Comparison of ENCODE assay signal across 2 cellular contexts in genomic region chr2:219684721-219685689, GRCh38.
TF ChIP-seq lines count a peak whose summit lies in the region.

No MANE protein-coding gene starts in this region.

TF ChIP-seq in HEK293, 187 proteins besides CTCF, POLR2A, EP300 and RAD21 (continued from another document and continues in another):
- TF ChIP-seq ZNF398 (tag by site-specific recombination; IDR thresholded peaks at IDR 0.05): no peak
- TF ChIP-seq SALL2 (tag by site-specific recombination; IDR thresholded peaks at IDR 0.05; ENCODE audit: borderline replicate concordance): no peak
- TF ChIP-seq PBX3 (CRISPR knock-in tag; IDR thresholded peaks at IDR 0.05): no peak
- TF ChIP-seq HIC1 (tag by site-specific recombination; IDR thresholded peaks at IDR 0.05): no peak
- TF ChIP-seq EGR2 (tag by site-specific recombination; IDR thresholded peaks at IDR 0.05; ENCODE audit: low read depth): 0 out of 2 replicates have a peak, but pooled peaks have one; percentile 29
- TF ChIP-seq, protein P1, sequence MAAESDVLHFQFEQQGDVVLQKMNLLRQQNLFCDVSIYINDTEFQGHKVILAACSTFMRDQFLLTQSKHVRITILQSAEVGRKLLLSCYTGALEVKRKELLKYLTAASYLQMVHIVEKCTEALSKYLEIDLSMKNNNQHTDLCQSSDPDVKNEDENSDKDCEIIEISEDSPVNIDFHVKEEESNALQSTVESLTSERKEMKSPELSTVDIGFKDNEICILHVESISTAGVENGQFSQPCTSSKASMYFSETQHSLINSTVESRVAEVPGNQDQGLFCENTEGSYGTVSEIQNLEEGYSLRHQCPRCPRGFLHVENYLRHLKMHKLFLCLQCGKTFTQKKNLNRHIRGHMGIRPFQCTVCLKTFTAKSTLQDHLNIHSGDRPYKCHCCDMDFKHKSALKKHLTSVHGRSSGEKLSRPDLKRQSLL (tag by site-specific recombination; IDR thresholded peaks at IDR 0.05): no peak
- TF ChIP-seq, protein P2, sequence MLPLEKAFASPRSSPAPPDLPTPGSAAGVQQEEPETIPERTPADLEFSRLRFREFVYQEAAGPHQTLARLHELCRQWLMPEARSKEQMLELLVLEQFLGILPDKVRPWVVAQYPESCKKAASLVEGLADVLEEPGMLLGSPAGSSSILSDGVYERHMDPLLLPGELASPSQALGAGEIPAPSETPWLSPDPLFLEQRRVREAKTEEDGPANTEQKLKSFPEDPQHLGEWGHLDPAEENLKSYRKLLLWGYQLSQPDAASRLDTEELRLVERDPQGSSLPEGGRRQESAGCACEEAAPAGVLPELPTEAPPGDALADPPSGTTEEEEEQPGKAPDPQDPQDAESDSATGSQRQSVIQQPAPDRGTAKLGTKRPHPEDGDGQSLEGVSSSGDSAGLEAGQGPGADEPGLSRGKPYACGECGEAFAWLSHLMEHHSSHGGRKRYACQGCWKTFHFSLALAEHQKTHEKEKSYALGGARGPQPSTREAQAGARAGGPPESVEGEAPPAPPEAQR (tag by site-specific recombination; IDR thresholded peaks at IDR 0.05): no peak
- TF ChIP-seq ZBTB26 (tag by site-specific recombination; optimal IDR thresholded peaks at IDR 0.05): no peak
- no peak for TF ChIP-seq ZNF174 (tag by site-specific recombination; IDR thresholded peaks at IDR 0.05)
- no peak for TF ChIP-seq ZNF707 (tag by site-specific recombination; IDR thresholded peaks at IDR 0.05)
- TF ChIP-seq ZBTB49 (tag by site-specific recombination; IDR thresholded peaks at IDR 0.05; ENCODE audit: low read depth): no peak
- TF ChIP-seq ZNF624 (tag by site-specific recombination; IDR thresholded peaks at IDR 0.05): no peak
- no peak for TF ChIP-seq OVOL3 (tag by site-specific recombination; IDR thresholded peaks at IDR 0.05)
- no peak for TF ChIP-seq ZNF701 (tag by site-specific recombination; IDR thresholded peaks at IDR 0.05)

TF ChIP-seq in WTC11, 78 proteins besides CTCF, POLR2A, EP300 and RAD21 (continued from another document and continues in another):
- no peak for TF ChIP-seq KAT7 (CRISPR knock-in tag; IDR thresholded peaks at IDR 0.05; ENCODE audit: borderline replicate concordance)
- TF ChIP-seq ZNF532 (CRISPR knock-in tag; IDR thresholded peaks at IDR 0.05; ENCODE audit: borderline replicate concordance): no peak
- TF ChIP-seq CREB1 (CRISPR knock-in tag; IDR thresholded peaks at IDR 0.05): 0 out of 2 replicates have a peak, but pooled peaks have one; percentile 33
- TF ChIP-seq SMAD3 (CRISPR knock-in tag; IDR thresholded peaks at IDR 0.05; ENCODE audit: borderline replicate concordance): no peak
- 0 out of 2 replicates have a peak, but pooled peaks have one; percentile 43 for TF ChIP-seq PRRX2 (CRISPR knock-in tag; IDR thresholded peaks at IDR 0.05)
- TF ChIP-seq TEAD1 (CRISPR knock-in tag; IDR thresholded peaks at IDR 0.05): 0 out of 2 replicates have a peak, but pooled peaks have one; percentile 25
- TF ChIP-seq, protein P3, sequence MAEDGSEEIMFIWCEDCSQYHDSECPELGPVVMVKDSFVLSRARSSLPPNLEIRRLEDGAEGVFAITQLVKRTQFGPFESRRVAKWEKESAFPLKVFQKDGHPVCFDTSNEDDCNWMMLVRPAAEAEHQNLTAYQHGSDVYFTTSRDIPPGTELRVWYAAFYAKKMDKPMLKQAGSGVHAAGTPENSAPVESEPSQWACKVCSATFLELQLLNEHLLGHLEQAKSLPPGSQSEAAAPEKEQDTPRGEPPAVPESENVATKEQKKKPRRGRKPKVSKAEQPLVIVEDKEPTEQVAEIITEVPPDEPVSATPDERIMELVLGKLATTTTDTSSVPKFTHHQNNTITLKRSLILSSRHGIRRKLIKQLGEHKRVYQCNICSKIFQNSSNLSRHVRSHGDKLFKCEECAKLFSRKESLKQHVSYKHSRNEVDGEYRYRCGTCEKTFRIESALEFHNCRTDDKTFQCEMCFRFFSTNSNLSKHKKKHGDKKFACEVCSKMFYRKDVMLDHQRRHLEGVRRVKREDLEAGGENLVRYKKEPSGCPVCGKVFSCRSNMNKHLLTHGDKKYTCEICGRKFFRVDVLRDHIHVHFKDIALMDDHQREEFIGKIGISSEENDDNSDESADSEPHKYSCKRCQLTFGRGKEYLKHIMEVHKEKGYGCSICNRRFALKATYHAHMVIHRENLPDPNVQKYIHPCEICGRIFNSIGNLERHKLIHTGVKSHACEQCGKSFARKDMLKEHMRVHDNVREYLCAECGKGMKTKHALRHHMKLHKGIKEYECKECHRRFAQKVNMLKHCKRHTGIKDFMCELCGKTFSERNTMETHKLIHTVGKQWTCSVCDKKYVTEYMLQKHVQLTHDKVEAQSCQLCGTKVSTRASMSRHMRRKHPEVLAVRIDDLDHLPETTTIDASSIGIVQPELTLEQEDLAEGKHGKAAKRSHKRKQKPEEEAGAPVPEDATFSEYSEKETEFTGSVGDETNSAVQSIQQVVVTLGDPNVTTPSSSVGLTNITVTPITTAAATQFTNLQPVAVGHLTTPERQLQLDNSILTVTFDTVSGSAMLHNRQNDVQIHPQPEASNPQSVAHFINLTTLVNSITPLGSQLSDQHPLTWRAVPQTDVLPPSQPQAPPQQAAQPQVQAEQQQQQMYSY (CRISPR knock-in tag; IDR thresholded peaks at IDR 0.05): no peak
- TF ChIP-seq ZNF121 (CRISPR knock-in tag; IDR thresholded peaks at IDR 0.05): no peak
- no peak for TF ChIP-seq NFYB (CRISPR knock-in tag; conservative IDR thresholded peaks at IDR 0.05; ENCODE audit: low read depth)
- 0 out of 2 replicates have a peak, but pooled peaks have one; percentile 42 for TF ChIP-seq FOXK1 (CRISPR knock-in tag; IDR thresholded peaks at IDR 0.05)
- no peak for TF ChIP-seq JUN (CRISPR knock-in tag; IDR thresholded peaks at IDR 0.05)
- TF ChIP-seq NFE2L1 (CRISPR knock-in tag; IDR thresholded peaks at IDR 0.05): no peak
- no peak for TF ChIP-seq GTF2I (CRISPR knock-in tag; conservative IDR thresholded peaks at IDR 0.05)
- no peak for TF ChIP-seq MLX (CRISPR knock-in tag; IDR thresholded peaks at IDR 0.05)
- TF ChIP-seq, protein P4, sequence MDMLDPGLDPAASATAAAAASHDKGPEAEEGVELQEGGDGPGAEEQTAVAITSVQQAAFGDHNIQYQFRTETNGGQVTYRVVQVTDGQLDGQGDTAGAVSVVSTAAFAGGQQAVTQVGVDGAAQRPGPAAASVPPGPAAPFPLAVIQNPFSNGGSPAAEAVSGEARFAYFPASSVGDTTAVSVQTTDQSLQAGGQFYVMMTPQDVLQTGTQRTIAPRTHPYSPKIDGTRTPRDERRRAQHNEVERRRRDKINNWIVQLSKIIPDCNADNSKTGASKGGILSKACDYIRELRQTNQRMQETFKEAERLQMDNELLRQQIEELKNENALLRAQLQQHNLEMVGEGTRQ (CRISPR knock-in tag; IDR thresholded peaks at IDR 0.05): no peak
- no peak for TF ChIP-seq ATF1 (CRISPR knock-in tag; IDR thresholded peaks at IDR 0.05)
- TF ChIP-seq, protein P5, sequence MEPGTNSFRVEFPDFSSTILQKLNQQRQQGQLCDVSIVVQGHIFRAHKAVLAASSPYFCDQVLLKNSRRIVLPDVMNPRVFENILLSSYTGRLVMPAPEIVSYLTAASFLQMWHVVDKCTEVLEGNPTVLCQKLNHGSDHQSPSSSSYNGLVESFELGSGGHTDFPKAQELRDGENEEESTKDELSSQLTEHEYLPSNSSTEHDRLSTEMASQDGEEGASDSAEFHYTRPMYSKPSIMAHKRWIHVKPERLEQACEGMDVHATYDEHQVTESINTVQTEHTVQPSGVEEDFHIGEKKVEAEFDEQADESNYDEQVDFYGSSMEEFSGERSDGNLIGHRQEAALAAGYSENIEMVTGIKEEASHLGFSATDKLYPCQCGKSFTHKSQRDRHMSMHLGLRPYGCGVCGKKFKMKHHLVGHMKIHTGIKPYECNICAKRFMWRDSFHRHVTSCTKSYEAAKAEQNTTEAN (CRISPR knock-in tag; IDR thresholded peaks at IDR 0.05): no peak
- no peak for TF ChIP-seq ATF3 (CRISPR knock-in tag; conservative IDR thresholded peaks at IDR 0.05)
- TF ChIP-seq, protein P6, sequence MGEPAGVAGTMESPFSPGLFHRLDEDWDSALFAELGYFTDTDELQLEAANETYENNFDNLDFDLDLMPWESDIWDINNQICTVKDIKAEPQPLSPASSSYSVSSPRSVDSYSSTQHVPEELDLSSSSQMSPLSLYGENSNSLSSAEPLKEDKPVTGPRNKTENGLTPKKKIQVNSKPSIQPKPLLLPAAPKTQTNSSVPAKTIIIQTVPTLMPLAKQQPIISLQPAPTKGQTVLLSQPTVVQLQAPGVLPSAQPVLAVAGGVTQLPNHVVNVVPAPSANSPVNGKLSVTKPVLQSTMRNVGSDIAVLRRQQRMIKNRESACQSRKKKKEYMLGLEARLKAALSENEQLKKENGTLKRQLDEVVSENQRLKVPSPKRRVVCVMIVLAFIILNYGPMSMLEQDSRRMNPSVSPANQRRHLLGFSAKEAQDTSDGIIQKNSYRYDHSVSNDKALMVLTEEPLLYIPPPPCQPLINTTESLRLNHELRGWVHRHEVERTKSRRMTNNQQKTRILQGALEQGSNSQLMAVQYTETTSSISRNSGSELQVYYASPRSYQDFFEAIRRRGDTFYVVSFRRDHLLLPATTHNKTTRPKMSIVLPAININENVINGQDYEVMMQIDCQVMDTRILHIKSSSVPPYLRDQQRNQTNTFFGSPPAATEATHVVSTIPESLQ (CRISPR knock-in tag; IDR thresholded peaks at IDR 0.05): no peak
- TF ChIP-seq, protein P7, sequence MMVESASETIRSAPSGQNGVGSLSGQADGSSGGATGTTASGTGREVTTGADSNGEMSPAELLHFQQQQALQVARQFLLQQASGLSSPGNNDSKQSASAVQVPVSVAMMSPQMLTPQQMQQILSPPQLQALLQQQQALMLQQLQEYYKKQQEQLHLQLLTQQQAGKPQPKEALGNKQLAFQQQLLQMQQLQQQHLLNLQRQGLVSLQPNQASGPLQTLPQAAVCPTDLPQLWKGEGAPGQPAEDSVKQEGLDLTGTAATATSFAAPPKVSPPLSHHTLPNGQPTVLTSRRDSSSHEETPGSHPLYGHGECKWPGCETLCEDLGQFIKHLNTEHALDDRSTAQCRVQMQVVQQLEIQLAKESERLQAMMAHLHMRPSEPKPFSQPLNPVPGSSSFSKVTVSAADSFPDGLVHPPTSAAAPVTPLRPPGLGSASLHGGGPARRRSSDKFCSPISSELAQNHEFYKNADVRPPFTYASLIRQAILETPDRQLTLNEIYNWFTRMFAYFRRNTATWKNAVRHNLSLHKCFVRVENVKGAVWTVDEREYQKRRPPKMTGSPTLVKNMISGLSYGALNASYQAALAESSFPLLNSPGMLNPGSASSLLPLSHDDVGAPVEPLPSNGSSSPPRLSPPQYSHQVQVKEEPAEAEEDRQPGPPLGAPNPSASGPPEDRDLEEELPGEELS (CRISPR knock-in tag; IDR thresholded peaks at IDR 0.05): no peak
- no peak for TF ChIP-seq ZNF317 (CRISPR knock-in tag; IDR thresholded peaks at IDR 0.05; ENCODE audit: borderline replicate concordance, low read depth)
- no peak for TF ChIP-seq HMGA2 (CRISPR knock-in tag; IDR thresholded peaks at IDR 0.05)
- TF ChIP-seq, protein P8, sequence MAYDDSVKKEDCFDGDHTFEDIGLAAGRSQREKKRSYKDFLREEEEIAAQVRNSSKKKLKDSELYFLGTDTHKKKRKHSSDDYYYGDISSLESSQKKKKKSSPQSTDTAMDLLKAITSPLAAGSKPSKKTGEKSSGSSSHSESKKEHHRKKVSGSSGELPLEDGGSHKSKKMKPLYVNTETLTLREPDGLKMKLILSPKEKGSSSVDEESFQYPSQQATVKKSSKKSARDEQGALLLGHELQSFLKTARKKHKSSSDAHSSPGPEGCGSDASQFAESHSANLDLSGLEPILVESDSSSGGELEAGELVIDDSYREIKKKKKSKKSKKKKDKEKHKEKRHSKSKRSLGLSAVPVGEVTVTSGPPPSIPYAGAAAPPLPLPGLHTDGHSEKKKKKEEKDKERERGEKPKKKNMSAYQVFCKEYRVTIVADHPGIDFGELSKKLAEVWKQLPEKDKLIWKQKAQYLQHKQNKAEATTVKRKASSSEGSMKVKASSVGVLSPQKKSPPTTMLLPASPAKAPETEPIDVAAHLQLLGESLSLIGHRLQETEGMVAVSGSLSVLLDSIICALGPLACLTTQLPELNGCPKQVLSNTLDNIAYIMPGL (CRISPR knock-in tag; IDR thresholded peaks at IDR 0.05): no peak
- TF ChIP-seq, protein P2 (CRISPR knock-in tag; IDR thresholded peaks at IDR 0.05): no peak
- no peak for TF ChIP-seq OVOL2 (CRISPR knock-in tag; IDR thresholded peaks at IDR 0.05; ENCODE audit: borderline replicate concordance)
- TF ChIP-seq ZNF416 (CRISPR knock-in tag; IDR thresholded peaks at IDR 0.05): no peak
